In the genomic region with DNA sequence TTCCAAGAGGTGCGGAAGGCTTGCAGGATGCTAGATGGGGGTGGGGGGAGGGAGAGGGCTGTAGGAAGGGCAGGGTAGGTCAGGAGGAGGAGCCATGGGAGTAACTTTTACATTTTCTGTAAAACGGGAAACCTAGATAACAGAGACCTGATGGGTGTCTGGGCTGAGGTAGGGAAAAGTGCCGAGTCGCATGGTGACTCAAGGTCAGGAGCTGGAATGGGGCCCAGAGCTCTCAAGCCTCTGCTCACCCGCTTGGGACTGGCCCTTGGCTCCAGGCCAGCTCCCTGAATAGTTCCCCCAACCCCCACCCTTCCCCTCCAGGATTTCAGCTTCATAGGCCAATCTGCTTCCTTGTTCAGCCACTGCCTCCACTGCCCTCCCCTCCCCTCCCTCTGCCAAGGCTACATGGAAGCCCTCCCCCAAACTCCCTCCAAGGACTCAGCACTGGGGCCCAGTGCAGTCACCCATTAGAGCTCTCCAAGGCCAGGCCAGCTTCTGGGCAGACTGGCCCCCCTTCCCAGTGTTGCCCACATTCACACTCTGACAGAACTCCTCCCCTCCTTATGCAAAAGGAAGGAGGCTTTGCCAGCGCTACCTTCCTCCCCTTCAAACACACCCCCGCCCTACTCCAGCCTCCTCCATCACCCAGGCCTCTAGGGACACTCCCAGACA, we compare ENCODE assay signal across 8 cellular contexts. TPM values are rescaled to one million over a fixed set of nuclear protein-coding genes. Genes with fewer than 3 reads are reported as not detected.
A peak's percentile ranks its signal among the peaks of the same experiment; 100 is the strongest.
DNase-seq lines count a peak whose midpoint lies in the region; ATAC-seq, FAIRE-seq and TF ChIP-seq lines count a peak whose summit lies in the region.

No MANE protein-coding gene starts in this region.

- H3K27me3 ChIP-seq in GM23248 (replicated peaks; ENCODE audit: insufficient read depth) (no peaks in the 10 kb centered on the region), osteoblast (ENCODE audit: insufficient read depth, low read length) (no peaks in the 10 kb centered on the region)

- in situ Hi-C loops in GM23248 (cut with MboI), result no loop called here

- H3K9me2 ChIP-seq in GM23248 (ENCODE audit: insufficient read depth), result no peaks in the 10 kb centered on the region

- no peaks in the 10 kb centered on the region for H3F3A ChIP-seq in GM23248 (ENCODE audit: insufficient read depth)

- no peaks in the 10 kb centered on the region for H3K36me3 ChIP-seq in GM23248 (ENCODE audit: low read depth)
- H3K36me3 ChIP-seq in osteoblast (ENCODE audit: insufficient read depth, low read length), result no peaks in the 10 kb centered on the region

- ATAC-seq in GM19324 (IDR thresholded peaks at IDR 0.05; ENCODE audit: low FRiP score, unreplicated experiment), result no peak

- no peak for TF ChIP-seq CTCF in osteoblast (IDR thresholded peaks at IDR 0.05; ENCODE audit: extremely low read depth, low read depth, low read length)

- DNase-seq in GM23248, result peak; percentile 70
- peak; percentile 90 for DNase-seq in RCC 7860 (ENCODE audit: low spot score)
- peak; percentile 35 for DNase-seq in fibroblast of peridontal ligament (ENCODE audit: extremely low read depth)
- DNase-seq in osteoblast (ENCODE audit: insufficient read length, low spot score, missing footprints), result peak; percentile 88
- no peak for DNase-seq in germinal center (ENCODE audit: low spot score)
- DNase-seq in NOMO-1 treated with dmso at 0.1 percent for 144 hours (lab: John Stamatoyannopoulos, UW; ENCODE audit: unreplicated experiment), result no peak
- DNase-seq in NCI-H446 treated with DMSO at 0.1 percent for 48 hours (lab: John Stamatoyannopoulos, UW), result no peak

- FAIRE-seq in RCC 7860 (lab: Jason Lieb, UNC), result peak; percentile 97

- H4K20me1 ChIP-seq in GM23248 (ENCODE audit: insufficient read depth) (no peaks in the 10 kb centered on the region), osteoblast (ENCODE audit: insufficient read depth, low read length) (no peaks in the 10 kb centered on the region)

- WGBS in GM23248 (ENCODE audit: low coverage in 1 of 2, low lambda C conversion rate in 2 of 2, missing lambda C conversion rate in 2 of 2), 2 experiments, result 53 to 96% methylated on average over 3 to 7 of the region's 7 CpGs

- H3K9ac ChIP-seq in GM23248, result no peak overlapping the region

- H3K9me3 ChIP-seq in GM23248 (ENCODE audit: low read depth) (no peaks in the 10 kb centered on the region), osteoblast (ENCODE audit: low read depth, low read length) (no peaks in the 10 kb centered on the region)

- no peak overlapping the region for H3K27ac ChIP-seq in GM23248
- no peak overlapping the region for H3K27ac ChIP-seq in osteoblast (ENCODE audit: low read depth, low read length)

- no peak overlapping the region for H3K4me3 ChIP-seq in GM23248
- H3K4me3 ChIP-seq in osteoblast (ENCODE audit: insufficient read depth, low read length), result no peak overlapping the region

- no peak overlapping the region for H2AFZ ChIP-seq in GM23248
- H2AFZ ChIP-seq in osteoblast (ENCODE audit: low read length), result no peak overlapping the region

- H3K4me2 ChIP-seq in GM23248 (ENCODE audit: unreplicated experiment), result no peak overlapping the region
- H3K4me2 ChIP-seq in osteoblast (ENCODE audit: insufficient read depth, low read length), result no peak overlapping the region

- H3K4me1 ChIP-seq in GM23248 (ENCODE audit: insufficient read depth) (no peaks in the 10 kb centered on the region), osteoblast (ENCODE audit: insufficient read depth, low read length) (peaks cover 6% of the 10 kb centered on the region)

- H3K79me2 ChIP-seq in GM23248 (ENCODE audit: insufficient read depth) (no peaks in the 10 kb centered on the region), osteoblast (ENCODE audit: insufficient read depth, low read length) (no peaks in the 10 kb centered on the region)

RNA-seq across cellular contexts. Expression of a gene that starts 43.6 kb away (rescaled TPM):
- total RNA-seq in GM23248 (2014; rRNA removed; shearing (Covaris generic)), result 28.8 and 49.0 TPM in 2 replicates
- polyA plus RNA-seq in GM23248 (2016; fragmentation: Nextera tagmentation; extraction: Ambion mirVana), result 34.6 and 35.9 TPM in 2 replicates
- total RNA-seq in osteoblast, result 57.2 and 62.2 TPM in 2 replicates

RNA-seq across cellular contexts. Expression of a gene that starts 45.6 kb away (rescaled TPM):
- total RNA-seq in GM23248 (2014; rRNA removed; shearing (Covaris generic)), result not detected in 2 replicates
- not detected in 2 replicates for polyA plus RNA-seq in GM23248 (2016; fragmentation: Nextera tagmentation; extraction: Ambion mirVana)
- total RNA-seq in osteoblast, result not detected in 2 replicates

Comparison
In these comparisons a context has a peak if more than half of its experiments do, and no peak if none do; other contexts are left out.
1. DNase-seq: peak in GM23248 (single experiment), RCC 7860 (single experiment), fibroblast of peridontal ligament (single experiment) and osteoblast (single experiment); none in germinal center (single experiment), NOMO-1 treated with dmso at 0.1 percent for 144 hours (single experiment) and NCI-H446 treated with DMSO at 0.1 percent for 48 hours (single experiment).